Comparison of ENCODE assay signal across 1 cellular context in genomic region chr14:90999299-90999698, GRCh38.
TF ChIP-seq lines count a peak whose summit lies in the region.

No MANE protein-coding gene starts in this region.

TF ChIP-seq in GM23338, 12 proteins besides CTCF, POLR2A, EP300 and RAD21 (continued from another document):
- TF ChIP-seq, protein P1, sequence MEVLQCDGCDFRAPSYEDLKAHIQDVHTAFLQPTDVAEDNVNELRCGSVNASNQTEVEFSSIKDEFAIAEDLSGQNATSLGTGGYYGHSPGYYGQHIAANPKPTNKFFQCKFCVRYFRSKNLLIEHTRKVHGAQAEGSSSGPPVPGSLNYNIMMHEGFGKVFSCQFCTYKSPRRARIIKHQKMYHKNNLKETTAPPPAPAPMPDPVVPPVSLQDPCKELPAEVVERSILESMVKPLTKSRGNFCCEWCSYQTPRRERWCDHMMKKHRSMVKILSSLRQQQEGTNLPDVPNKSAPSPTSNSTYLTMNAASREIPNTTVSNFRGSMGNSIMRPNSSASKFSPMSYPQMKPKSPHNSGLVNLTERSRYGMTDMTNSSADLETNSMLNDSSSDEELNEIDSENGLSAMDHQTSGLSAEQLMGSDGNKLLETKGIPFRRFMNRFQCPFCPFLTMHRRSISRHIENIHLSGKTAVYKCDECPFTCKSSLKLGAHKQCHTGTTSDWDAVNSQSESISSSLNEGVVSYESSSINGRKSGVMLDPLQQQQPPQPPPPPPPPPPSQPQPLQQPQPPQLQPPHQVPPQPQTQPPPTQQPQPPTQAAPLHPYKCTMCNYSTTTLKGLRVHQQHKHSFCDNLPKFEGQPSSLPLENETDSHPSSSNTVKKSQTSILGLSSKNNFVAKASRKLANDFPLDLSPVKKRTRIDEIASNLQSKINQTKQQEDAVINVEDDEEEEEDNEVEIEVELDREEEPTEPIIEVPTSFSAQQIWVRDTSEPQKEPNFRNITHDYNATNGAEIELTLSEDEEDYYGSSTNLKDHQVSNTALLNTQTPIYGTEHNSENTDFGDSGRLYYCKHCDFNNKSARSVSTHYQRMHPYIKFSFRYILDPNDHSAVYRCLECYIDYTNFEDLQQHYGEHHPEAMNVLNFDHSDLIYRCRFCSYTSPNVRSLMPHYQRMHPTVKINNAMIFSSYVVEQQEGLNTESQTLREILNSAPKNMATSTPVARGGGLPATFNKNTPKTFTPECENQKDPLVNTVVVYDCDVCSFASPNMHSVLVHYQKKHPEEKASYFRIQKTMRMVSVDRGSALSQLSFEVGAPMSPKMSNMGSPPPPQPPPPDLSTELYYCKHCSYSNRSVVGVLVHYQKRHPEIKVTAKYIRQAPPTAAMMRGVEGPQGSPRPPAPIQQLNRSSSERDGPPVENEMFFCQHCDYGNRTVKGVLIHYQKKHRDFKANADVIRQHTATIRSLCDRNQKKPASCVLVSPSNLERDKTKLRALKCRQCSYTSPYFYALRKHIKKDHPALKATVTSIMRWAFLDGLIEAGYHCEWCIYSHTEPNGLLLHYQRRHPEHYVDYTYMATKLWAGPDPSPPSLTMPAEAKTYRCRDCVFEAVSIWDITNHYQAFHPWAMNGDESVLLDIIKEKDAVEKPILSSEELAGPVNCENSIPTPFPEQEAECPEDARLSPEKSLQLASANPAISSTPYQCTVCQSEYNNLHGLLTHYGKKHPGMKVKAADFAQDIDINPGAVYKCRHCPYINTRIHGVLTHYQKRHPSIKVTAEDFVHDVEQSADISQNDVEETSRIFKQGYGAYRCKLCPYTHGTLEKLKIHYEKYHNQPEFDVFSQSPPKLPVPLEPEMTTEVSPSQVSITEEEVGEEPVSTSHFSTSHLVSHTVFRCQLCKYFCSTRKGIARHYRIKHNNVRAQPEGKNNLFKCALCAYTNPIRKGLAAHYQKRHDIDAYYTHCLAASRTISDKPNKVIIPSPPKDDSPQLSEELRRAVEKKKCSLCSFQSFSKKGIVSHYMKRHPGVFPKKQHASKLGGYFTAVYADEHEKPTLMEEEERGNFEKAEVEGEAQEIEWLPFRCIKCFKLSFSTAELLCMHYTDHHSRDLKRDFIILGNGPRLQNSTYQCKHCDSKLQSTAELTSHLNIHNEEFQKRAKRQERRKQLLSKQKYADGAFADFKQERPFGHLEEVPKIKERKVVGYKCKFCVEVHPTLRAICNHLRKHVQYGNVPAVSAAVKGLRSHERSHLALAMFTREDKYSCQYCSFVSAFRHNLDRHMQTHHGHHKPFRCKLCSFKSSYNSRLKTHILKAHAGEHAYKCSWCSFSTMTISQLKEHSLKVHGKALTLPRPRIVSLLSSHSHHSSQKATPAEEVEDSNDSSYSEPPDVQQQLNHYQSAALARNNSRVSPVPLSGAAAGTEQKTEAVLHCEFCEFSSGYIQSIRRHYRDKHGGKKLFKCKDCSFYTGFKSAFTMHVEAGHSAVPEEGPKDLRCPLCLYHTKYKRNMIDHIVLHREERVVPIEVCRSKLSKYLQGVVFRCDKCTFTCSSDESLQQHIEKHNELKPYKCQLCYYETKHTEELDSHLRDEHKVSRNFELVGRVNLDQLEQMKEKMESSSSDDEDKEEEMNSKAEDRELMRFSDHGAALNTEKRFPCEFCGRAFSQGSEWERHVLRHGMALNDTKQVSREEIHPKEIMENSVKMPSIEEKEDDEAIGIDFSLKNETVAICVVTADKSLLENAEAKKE (CRISPR knock-in tag; IDR thresholded peaks at IDR 0.05) = no peak
- no peak for TF ChIP-seq REST (IDR thresholded peaks at IDR 0.05; ENCODE audit: unreplicated experiment)
- no peak for TF ChIP-seq CREB1 (CRISPR knock-in tag; IDR thresholded peaks at IDR 0.05; ENCODE audit: low read depth)
- TF ChIP-seq POLR2AphosphoS5 (IDR thresholded peaks at IDR 0.05; ENCODE audit: low read depth) = no peak
- no peak for TF ChIP-seq JUNB (IDR thresholded peaks at IDR 0.05; ENCODE audit: unreplicated experiment)
